8 cellular contexts compared by ENCODE assay signal in the genomic region with DNA sequence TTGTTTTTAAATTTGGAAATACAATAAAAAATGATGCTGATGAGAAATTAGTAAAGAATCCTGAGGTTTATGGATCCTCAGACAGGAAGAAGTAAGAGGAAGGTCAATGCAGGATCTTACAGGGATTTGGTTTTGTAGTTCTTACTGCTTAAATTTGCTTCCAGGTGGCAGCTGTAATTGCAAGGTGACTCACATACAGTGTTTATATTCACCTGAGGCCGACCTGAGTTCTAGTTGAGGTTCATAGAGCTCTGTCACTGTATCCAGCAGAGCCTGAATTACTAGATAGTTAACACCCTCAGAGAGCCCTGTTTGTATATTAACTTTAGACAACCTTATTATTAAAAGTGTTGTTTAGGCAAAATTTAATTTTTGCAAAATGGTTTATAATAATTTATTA. TPM values are rescaled to one million over a fixed set of nuclear protein-coding genes. Genes with fewer than 3 reads are reported as not detected.
DNase-seq lines count a peak whose midpoint lies in the region; ATAC-seq and TF ChIP-seq lines count a peak whose summit lies in the region.

No MANE protein-coding gene starts in this region.

- TF ChIP-seq CTCF in right atrium auricular region (IDR thresholded peaks at IDR 0.05): no peak
- no peak for TF ChIP-seq CTCF in lower lobe of right lung (IDR thresholded peaks at IDR 0.05)

- peaks cover 12 to 16% of the 10 kb centered on the region in 2 donors for H3K36me3 Mint-ChIP-seq in activated naive CD4-positive, alpha-beta T cell treated with anti-CD3 and anti-CD28 coated beads, Interleukin-2, amount 50 U/mL, for 72 hours

- H3K4me1 ChIP-seq in right atrium auricular region (peaks cover 0 to 33% of the 10 kb centered on the region in 2 donors), lower lobe of right lung (peaks cover 32% of the 10 kb centered on the region)

- H3K9me3 ChIP-seq in right atrium auricular region (no peaks in the 10 kb centered on the region), lower lobe of right lung (no peaks in the 10 kb centered on the region)

- no peaks in the 10 kb centered on the region for H3K9me3 Mint-ChIP-seq in activated naive CD4-positive, alpha-beta T cell treated with anti-CD3 and anti-CD28 coated beads, Interleukin-2, amount 50 U/mL, for 72 hours

- no peak overlapping the region for H3K4me3 ChIP-seq in right atrium auricular region
- peak overlapping the region; percentile 80 for H3K4me3 ChIP-seq in lower lobe of right lung

- H3K36me3 ChIP-seq in right atrium auricular region (peaks cover 4% of the 10 kb centered on the region), lower lobe of right lung (peaks cover 3% of the 10 kb centered on the region)

- DNase-seq in right atrium auricular region (ENCODE audit: low spot score) (no peak), left ventricle myocardium superior (no peak), lower lobe of right lung (no peak), NCI-H510A (lab: John Stamatoyannopoulos, UW) (no peak), NCI-H510A treated with DMSO at 0.1 percent for 48 hours (lab: John Stamatoyannopoulos, UW) (no peak)
- no peak for DNase-seq in activated naive CD4-positive, alpha-beta T cell treated with anti-CD3 and anti-CD28 coated beads, Interleukin-2, amount 50 U/mL, for 72 hours (ENCODE audit: low spot score in 2 of 2)
- no peak for DNase-seq in activated CD8-positive, alpha-beta memory T cell treated with anti-CD3 and anti-CD28 coated beads, Interleukin-2, amount 50 U/mL, for 4 hours

- no peaks in the 10 kb centered on the region for H3K27me3 ChIP-seq in right atrium auricular region
- no peaks in the 10 kb centered on the region for H3K27me3 ChIP-seq in lower lobe of right lung (ENCODE audit: low read depth)

- H3K27ac ChIP-seq in right atrium auricular region: peak overlapping the region; percentile 98 to 99
- H3K27ac ChIP-seq in lower lobe of right lung: peak overlapping the region; percentile 98

- ATAC-seq in left ventricle myocardium superior (no peak), lower lobe of right lung (no peak), HG02678 (IDR thresholded peaks at IDR 0.05; ENCODE audit: unreplicated experiment) (no peak)
- no peak for ATAC-seq in activated naive CD4-positive, alpha-beta T cell treated with anti-CD3 and anti-CD28 coated beads, Interleukin-2, amount 50 U/mL, for 72 hours

- peak overlapping the region; percentile 90 to 98 for H3K27ac Mint-ChIP-seq in activated naive CD4-positive, alpha-beta T cell treated with anti-CD3 and anti-CD28 coated beads, Interleukin-2, amount 50 U/mL, for 72 hours

- intact Hi-C loops in left ventricle myocardium superior (cut with micrococcal nuclease): no loop called here
- intact Hi-C loops in lower lobe of right lung (cut with DNase I): no loop called here

RNA-seq across cellular contexts. Expression of a gene that starts 1.4 kb away (rescaled TPM):
- total RNA-seq in right atrium auricular region: 10 to 100 TPM; 44.6 to 54.5 TPM
- total RNA-seq in left ventricle myocardium superior: 62.9 TPM
- total RNA-seq in activated naive CD4-positive, alpha-beta T cell treated with anti-CD3 and anti-CD28 coated beads, Interleukin-2, amount 50 U/mL, for 72 hours: 10 to 100 TPM; 74.3 to 86.3 TPM
- total RNA-seq in lower lobe of right lung: 86.6 TPM
